ENCODE assay signal across 19 cellular contexts in the genomic region with DNA sequence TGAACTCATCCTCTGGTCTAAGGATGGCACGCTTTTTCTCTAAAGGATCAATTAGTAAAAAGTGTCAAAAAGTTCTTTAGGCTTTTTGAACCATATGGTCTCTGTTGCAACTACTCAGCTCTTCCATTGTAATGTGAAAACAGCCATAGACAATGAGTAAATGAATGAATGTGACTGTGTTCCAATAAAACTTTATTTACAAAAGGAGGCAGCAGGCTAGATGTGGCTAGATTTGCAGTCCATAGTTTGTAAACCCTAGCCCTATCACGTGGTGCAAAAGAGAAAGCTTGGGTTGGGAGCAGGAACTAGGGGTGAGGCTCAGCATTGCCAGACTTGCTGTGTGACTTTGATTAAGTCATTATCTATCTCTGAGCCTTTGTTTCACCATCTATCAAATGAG. TPM values are rescaled to one million over a fixed set of nuclear protein-coding genes. Genes with fewer than 3 reads are reported as not detected.
DNase-seq lines count a peak whose midpoint lies in the region; ATAC-seq, FAIRE-seq and TF ChIP-seq lines count a peak whose summit lies in the region.
"Had no signal": no experiment of that assay in that cellular context is flagged by ENCODE, and none has a peak within 500 bp of the region (broad histone marks: within the 10 kb centered on the region; RNA-seq: fewer than 3 reads in every experiment).

No MANE protein-coding gene starts in this region.

- H3K79me2 ChIP-seq in H1 (ENCODE audit: control insufficient read depth in 1 of 2, insufficient read depth in 2 of 2, low read length in 2 of 2): no peaks in the 10 kb centered on the region

- H3K9me3 ChIP-seq in A549 (no peaks in the 10 kb centered on the region), H1 (ENCODE audit: insufficient read depth in 2 of 2, low read depth in 1 of 2, low read length in 1 of 2) (no peaks in the 10 kb centered on the region)
- H3K9me3 ChIP-seq: HAP-1 had no signal

- no peak for TF ChIP-seq CTCF in A549 (IDR thresholded peaks at IDR 0.05)
- no peak for TF ChIP-seq CTCF in H1 (IDR thresholded peaks at IDR 0.05; ENCODE audit: control extremely low read depth in 1 of 3, insufficient read depth in 1 of 3, low read depth in 1 of 3, low read length in 3 of 3)
- no peak for TF ChIP-seq CTCF in GM20000 (IDR thresholded peaks at IDR 0.05; ENCODE audit: extremely low read depth, missing control alignments)

- H2BK20ac ChIP-seq in H1 (ENCODE audit: low read length): peak overlapping the region; percentile 81; the same call in 1 of the 2 replicates

- H3K4me2 ChIP-seq in A549: no peak overlapping the region
- H3K4me2 ChIP-seq in H1 (ENCODE audit: insufficient read depth in 1 of 2, low read depth in 2 of 2, low read length in 2 of 2): no peak overlapping the region; a peak in 1 of 4 replicates

- no peaks in the 10 kb centered on the region for H3K79me1 ChIP-seq in H1 (ENCODE audit: low read depth, low read length)

- 0 out of 2 replicates have a peak overlapping the region, but pooled peaks have one; percentile 24 for H3K18ac ChIP-seq in H1 (ENCODE audit: extremely low read depth, low read length)

- H3K23ac ChIP-seq in H1 (ENCODE audit: insufficient read length): no peak overlapping the region

- no peak overlapping the region for H3K14ac ChIP-seq in H1 (ENCODE audit: insufficient read length)

- no peak overlapping the region for H3K56ac ChIP-seq in H1 (replicated peaks; ENCODE audit: insufficient read length, low read depth, low read length)

- no peak for ATAC-seq in A549

- no peak for DNase-seq in A549 (ENCODE audit: low read depth in 1 of 2, low spot score in 1 of 2)
- DNase-seq in HCEC 1CT: peak; percentile 16
- DNase-seq in H1 (ENCODE audit: low read depth in 1 of 2, low spot score in 2 of 2): no peak
- DNase-seq in HEK293T (ENCODE audit: extremely low spot score): no peak
- no peak for DNase-seq in GM20000 (ENCODE audit: low spot score)
- DNase-seq: 8988T; C1 segment of cervical spinal cord; Calu3; CD4-positive, alpha-beta memory T cell; COR-L47; DMS53; DMS79 treated with DMSO at 0.1 percent for 48 hours; GF-D8; GM23248 had no signal

- no peak overlapping the region for H2BK5ac ChIP-seq in H1 (ENCODE audit: low read depth, low read length)

- no peak overlapping the region for H4K8ac ChIP-seq in H1 (ENCODE audit: extremely low read depth, insufficient read depth, low read length)

- CTCF ChIA-PET in A549 (lab: Yijun Ruan, JAX) (interaction anchor here (0.9 to 57.7 kb wide), 6 partner anchors 3 to 263 kb away, joined by 3 to 1614 read pairs (median 3); partner anchors contain the start of genes DPP3, MRPL11 and NPAS4), H1 (lab: Charles Lee; ENCODE audit: partially characterized antibody) (interaction anchor here (0.7 to 13.2 kb wide), 10 partner anchors 9 to 134 kb away, joined by 3 to 259 read pairs (median 3); partner anchors contain the start of gene MRPL11), HEK293T (lab: Yijun Ruan, JAX) (no interaction called here)

- TF ChIP-seq EP300 in A549 (IDR thresholded peaks at IDR 0.05) (no peak), H1 (IDR thresholded peaks at IDR 0.05; ENCODE audit: borderline replicate concordance in 1 of 2, low read depth in 2 of 2, low read length in 2 of 2) (no peak)

- H3K36me3 ChIP-seq in H1 (ENCODE audit: control insufficient read depth in 2 of 4, insufficient read depth in 4 of 4, low read length in 3 of 4): no peaks in the 10 kb centered on the region
- H3K36me3 ChIP-seq: HAP-1 had no signal

- H2AFZ ChIP-seq in H1 (ENCODE audit: low read length): no peak overlapping the region
- H2AFZ ChIP-seq: GM23248 had no signal

- TF ChIP-seq RAD21 in A549 (conservative IDR thresholded peaks at IDR 0.05 in 1 of 2, IDR thresholded peaks at IDR 0.05 in 1 of 2) (no peak), H1 (IDR thresholded peaks at IDR 0.05 in 1 of 2, conservative IDR thresholded peaks at IDR 0.05 in 1 of 2; ENCODE audit: low read depth in 2 of 2, low read length in 2 of 2) (no peak)

- no peak overlapping the region for H2BK120ac ChIP-seq in H1 (replicated peaks; ENCODE audit: low read depth, low read length)

- H3K4me1 ChIP-seq in A549 (peaks cover 12% of the 10 kb centered on the region), H1 (replicated peaks in 1 of 4; ENCODE audit: control insufficient read depth in 3 of 4, insufficient read depth in 4 of 4, low read length in 3 of 4) (peaks cover 13 to 40% (median 24%) of the 10 kb centered on the region in 4 experiments)
- H3K4me1 ChIP-seq: HAP-1 had no signal

- no peak overlapping the region for H3K4ac ChIP-seq in H1 (replicated peaks; ENCODE audit: insufficient read length, low read depth, low read length)

- TF ChIP-seq POLR2A in A549 (IDR thresholded peaks at IDR 0.05; ENCODE audit: low read length) (no peak), H1 (IDR thresholded peaks at IDR 0.05; ENCODE audit: control extremely low read depth in 1 of 2, low read depth in 2 of 2, low read length in 2 of 2) (no peak)

- H4K91ac ChIP-seq in H1 (replicated peaks; ENCODE audit: insufficient read length, low read length): no peak overlapping the region

- H4K5ac ChIP-seq in H1 (ENCODE audit: insufficient read length, low read depth, low read length): no peak overlapping the region

- H2BK15ac ChIP-seq in H1 (ENCODE audit: low read length): peak overlapping the region; percentile 54; the same call in 1 of the 2 replicates

- POLR2A ChIA-PET in A549 (lab: Yijun Ruan, JAX) (no interaction called here), H1 (lab: Charles Lee; ENCODE audit: partially characterized antibody) (interaction anchor here (0.7 to 3.9 kb wide), 6 partner anchors 10 to 321 kb away, joined by 3 to 13 read pairs (median 3); partner anchors contain the start of genes MRPL11 and SLC29A2), HEK293T (lab: Yijun Ruan, JAX) (no interaction called here)

- H3K4me3 ChIP-seq in A549: no peak overlapping the region
- H3K4me3 ChIP-seq in H1 (ENCODE audit: extremely low read depth in 1 of 4, insufficient read depth in 2 of 4, low read depth in 3 of 4, low read length in 4 of 4): no peak overlapping the region
- H3K4me3 ChIP-seq: GM23248, HAP-1 had no signal

- H3K9ac ChIP-seq in H1 (replicated peaks in 1 of 4; ENCODE audit: extremely low read depth in 1 of 4, low read depth in 3 of 4, low read length in 3 of 4): no peak overlapping the region
- H3K9ac ChIP-seq: GM23248 had no signal

- H2AK5ac ChIP-seq in H1 (ENCODE audit: low read depth, low read length): no peak overlapping the region

- H4K20me1 ChIP-seq in H1 (replicated peaks in 1 of 2; ENCODE audit: control insufficient read depth in 1 of 2, insufficient read depth in 2 of 2, low read length in 2 of 2): peaks cover 7 to 13% of the 10 kb centered on the region in 2 experiments

- peaks cover 6 to 17% (median 15%) of the 10 kb centered on the region in 4 experiments for H3K27me3 ChIP-seq in H1 (replicated peaks in 1 of 4; ENCODE audit: control insufficient read depth in 3 of 4, extremely low read depth in 1 of 4, insufficient read depth in 3 of 4, low read length in 3 of 4)

- H3K23me2 ChIP-seq in H1 (ENCODE audit: low read depth, low read length): peaks cover 4% of the 10 kb centered on the region

- WGBS in A549 (ENCODE audit: missing lambda C conversion rate): 2% methylated on average over 2 of the region's 2 CpGs
- 91% methylated on average over 2 of the region's 2 CpGs; no CpG with 5 or more reads in 1 of the 2 experiments for WGBS in H1 (ENCODE audit: extremely low coverage in 1 of 2, insufficient coverage in 1 of 2, insufficient read length in 1 of 2, insufficient replicate concordance in 2 of 2, low coverage in 1 of 2, low lambda C conversion rate in 2 of 2, missing lambda C conversion rate in 1 of 2), 2 experiments

- H2BK12ac ChIP-seq in H1 (ENCODE audit: low read depth, low read length): no peak overlapping the region

- FAIRE-seq in A549 (lab: Jason Lieb, UNC): no peak
- no peak for FAIRE-seq in H1 (lab: Jason Lieb, UNC)
- FAIRE-seq: GM12892, H54 had no signal

- H3K27ac ChIP-seq in A549 (no peak overlapping the region), H1 (ENCODE audit: low read depth, low read length) (no peak overlapping the region)
- H3K27ac ChIP-seq: GM23248 had no signal

RNA-seq across cellular contexts. Expression of gene NPAS4, which starts 5.4 kb away (rescaled TPM):
- polyA plus RNA-seq in A549 (2011; rRNA removed): not detected in 2 replicates
- 0.01 and 0.06 TPM in 2 replicates for polyA plus RNA-seq in A549 (2012; cell fraction: cytosol; rRNA removed)
- 0.11 and 0.13 TPM in 2 replicates for polyA plus RNA-seq in A549 (2012; cell fraction: nucleus; rRNA removed)
- polyA plus RNA-seq in A549 (2017; fragmentation: RNase III; extraction: RNeasy Plus Mini Kit Qiagen cat#74134 plus additional on column Dnase treatment): 0.03 TPM in 1 of 3 replicates, not detected in the others
- polyA minus RNA-seq in A549 (2011; rRNA and poly(A)+ RNA removed): 0.10 TPM in 1 of 2 replicates, not detected in the other
- 0.88 and 0.99 TPM in 2 replicates for total RNA-seq in H1 (2021; fragmentation: NEBNext Ultra II Directional; extraction: Animal tissue kit (Norgen Biotek cat#: 25700))
- 0.73 and 0.77 TPM in 2 replicates for polyA plus RNA-seq in H1 (2011; rRNA removed)
- 0.54 TPM for polyA plus RNA-seq in H1 (2011; cell fraction: cytosol; rRNA removed)
- 2.0 TPM for polyA plus RNA-seq in H1 (2011; cell fraction: nucleus; rRNA removed)
- polyA plus RNA-seq in H1 (2012, experiment 1 of 2): 0.58 to 1.2 TPM (median 0.85 TPM) in 4 replicates
- 0.28 TPM for polyA plus RNA-seq in H1 (2012, experiment 2 of 2)
- 0.24 TPM for polyA plus RNA-seq in H1 (2013, experiment 1 of 2)
- 0.18 TPM for polyA plus RNA-seq in H1 (2013, experiment 2 of 2)
- 0.12 and 0.66 TPM in 2 replicates for polyA minus RNA-seq in H1 (2011; rRNA and poly(A)+ RNA removed)
- 0.44 TPM for polyA minus RNA-seq in H1 (2011; cell fraction: cytosol; rRNA and poly(A)+ RNA removed)
- 0.40 TPM for polyA minus RNA-seq in H1 (2011; cell fraction: nucleus; rRNA and poly(A)+ RNA removed)
- total RNA-seq: A673; Calu3; CD4-positive, alpha-beta memory T cell; G401; GM23248 had no signal
- polyA plus RNA-seq: CD4-positive, alpha-beta memory T cell; GM23248 had no signal

RNA-seq across cellular contexts. Expression of gene MRPL11, which starts 23.2 kb away (rescaled TPM):
- 62.9 and 70.1 TPM in 2 replicates for polyA plus RNA-seq in A549 (2011; rRNA removed)
- polyA plus RNA-seq in A549 (2012; cell fraction: cytosol; rRNA removed): 71.9 and 85.0 TPM in 2 replicates
- 35.0 and 45.6 TPM in 2 replicates for polyA plus RNA-seq in A549 (2012; cell fraction: nucleus; rRNA removed)
- 71.9 to 73.8 TPM (median 73.5 TPM) in 3 replicates for polyA plus RNA-seq in A549 (2017; fragmentation: RNase III; extraction: RNeasy Plus Mini Kit Qiagen cat#74134 plus additional on column Dnase treatment)
- 26.8 and 28.1 TPM in 2 replicates for polyA minus RNA-seq in A549 (2011; rRNA and poly(A)+ RNA removed)
- total RNA-seq in H1 (2021; fragmentation: NEBNext Ultra II Directional; extraction: Animal tissue kit (Norgen Biotek cat#: 25700)): 141 and 152 TPM in 2 replicates
- 105 and 106 TPM in 2 replicates for polyA plus RNA-seq in H1 (2011; rRNA removed)
- polyA plus RNA-seq in H1 (2011; cell fraction: cytosol; rRNA removed): 116 TPM
- polyA plus RNA-seq in H1 (2011; cell fraction: nucleus; rRNA removed): 102 TPM
- polyA plus RNA-seq in H1 (2012, experiment 1 of 2): 161 to 181 TPM (median 177 TPM) in 4 replicates
- polyA plus RNA-seq in H1 (2012, experiment 2 of 2): 290 TPM
- 187 TPM for polyA plus RNA-seq in H1 (2013, experiment 1 of 2)
- 199 TPM for polyA plus RNA-seq in H1 (2013, experiment 2 of 2)
- polyA minus RNA-seq in H1 (2011; rRNA and poly(A)+ RNA removed): 45.4 and 61.3 TPM in 2 replicates
- polyA minus RNA-seq in H1 (2011; cell fraction: cytosol; rRNA and poly(A)+ RNA removed): 31.3 TPM
- 11.6 TPM for polyA minus RNA-seq in H1 (2011; cell fraction: nucleus; rRNA and poly(A)+ RNA removed)

RNA-seq across cellular contexts. Expression of gene SLC29A2, which starts 43.9 kb away (rescaled TPM):
- 2.6 and 3.9 TPM in 2 replicates for polyA plus RNA-seq in A549 (2011; rRNA removed)
- polyA plus RNA-seq in A549 (2012; cell fraction: cytosol; rRNA removed): 5.3 and 7.1 TPM in 2 replicates
- 16.3 and 21.2 TPM in 2 replicates for polyA plus RNA-seq in A549 (2012; cell fraction: nucleus; rRNA removed)
- polyA plus RNA-seq in A549 (2017; fragmentation: RNase III; extraction: RNeasy Plus Mini Kit Qiagen cat#74134 plus additional on column Dnase treatment): 4.3 to 7.6 TPM (median 6.4 TPM) in 3 replicates
- polyA minus RNA-seq in A549 (2011; rRNA and poly(A)+ RNA removed): 1.7 and 2.6 TPM in 2 replicates
- total RNA-seq in H1 (2021; fragmentation: NEBNext Ultra II Directional; extraction: Animal tissue kit (Norgen Biotek cat#: 25700)): 29.3 and 32.4 TPM in 2 replicates
- polyA plus RNA-seq in H1 (2011; rRNA removed): 31.6 and 42.0 TPM in 2 replicates
- 23.1 TPM for polyA plus RNA-seq in H1 (2011; cell fraction: cytosol; rRNA removed)
- 104 TPM for polyA plus RNA-seq in H1 (2011; cell fraction: nucleus; rRNA removed)
- polyA plus RNA-seq in H1 (2012, experiment 1 of 2): 29.3 to 42.0 TPM (median 39.3 TPM) in 4 replicates
- polyA plus RNA-seq in H1 (2012, experiment 2 of 2): 33.0 TPM
- polyA plus RNA-seq in H1 (2013, experiment 1 of 2): 40.7 TPM
- polyA plus RNA-seq in H1 (2013, experiment 2 of 2): 42.8 TPM
- 16.4 and 20.7 TPM in 2 replicates for polyA minus RNA-seq in H1 (2011; rRNA and poly(A)+ RNA removed)
- 18.6 TPM for polyA minus RNA-seq in H1 (2011; cell fraction: cytosol; rRNA and poly(A)+ RNA removed)
- 25.3 TPM for polyA minus RNA-seq in H1 (2011; cell fraction: nucleus; rRNA and poly(A)+ RNA removed)
- total RNA-seq: GM23248 had no signal
- polyA plus RNA-seq: GM23248 had no signal

RNA-seq across cellular contexts. Expression of gene PELI3, which starts 51.3 kb away (rescaled TPM):
- polyA plus RNA-seq in A549 (2011; rRNA removed) (2.3 and 2.7 TPM in 2 replicates), A549 (2017; fragmentation: RNase III; extraction: RNeasy Plus Mini Kit Qiagen cat#74134 plus additional on column Dnase treatment) (4.4 to 5.7 TPM (median 5.6 TPM) in 3 replicates), H1 (2011; rRNA removed) (5.2 and 7.6 TPM in 2 replicates)
- polyA plus RNA-seq in A549 (2012; cell fraction: cytosol; rRNA removed): 3.5 and 5.9 TPM in 2 replicates
- 4.7 and 8.3 TPM in 2 replicates for polyA plus RNA-seq in A549 (2012; cell fraction: nucleus; rRNA removed)
- 6.2 and 8.3 TPM in 2 replicates for polyA minus RNA-seq in A549 (2011; rRNA and poly(A)+ RNA removed)
- 7.6 TPM in 2 replicates for total RNA-seq in H1 (2021; fragmentation: NEBNext Ultra II Directional; extraction: Animal tissue kit (Norgen Biotek cat#: 25700))
- 5.3 TPM for polyA plus RNA-seq in H1 (2011; cell fraction: cytosol; rRNA removed)
- 9.8 TPM for polyA plus RNA-seq in H1 (2011; cell fraction: nucleus; rRNA removed)
- polyA plus RNA-seq in H1 (2012, experiment 1 of 2): 3.7 to 8.0 TPM (median 5.7 TPM) in 4 replicates
- 5.6 TPM for polyA plus RNA-seq in H1 (2012, experiment 2 of 2)
- polyA plus RNA-seq in H1 (2013, experiment 1 of 2): 3.1 TPM
- 3.5 TPM for polyA plus RNA-seq in H1 (2013, experiment 2 of 2)
- polyA minus RNA-seq in H1 (2011; rRNA and poly(A)+ RNA removed): 7.4 and 11.2 TPM in 2 replicates
- 6.5 TPM for polyA minus RNA-seq in H1 (2011; cell fraction: cytosol; rRNA and poly(A)+ RNA removed)
- 18.7 TPM for polyA minus RNA-seq in H1 (2011; cell fraction: nucleus; rRNA and poly(A)+ RNA removed)

Comparison
In these comparisons a context has a peak if more than half of its experiments do, and no peak if none do; other contexts are left out.
1. Of the 18 proteins assayed by ChIP-seq in both H1 and A549: peak only in H1: none; only in A549: USF2; in both: none; in neither: 17.